ENCODE assay signal across 8 cellular contexts in the genomic region with DNA sequence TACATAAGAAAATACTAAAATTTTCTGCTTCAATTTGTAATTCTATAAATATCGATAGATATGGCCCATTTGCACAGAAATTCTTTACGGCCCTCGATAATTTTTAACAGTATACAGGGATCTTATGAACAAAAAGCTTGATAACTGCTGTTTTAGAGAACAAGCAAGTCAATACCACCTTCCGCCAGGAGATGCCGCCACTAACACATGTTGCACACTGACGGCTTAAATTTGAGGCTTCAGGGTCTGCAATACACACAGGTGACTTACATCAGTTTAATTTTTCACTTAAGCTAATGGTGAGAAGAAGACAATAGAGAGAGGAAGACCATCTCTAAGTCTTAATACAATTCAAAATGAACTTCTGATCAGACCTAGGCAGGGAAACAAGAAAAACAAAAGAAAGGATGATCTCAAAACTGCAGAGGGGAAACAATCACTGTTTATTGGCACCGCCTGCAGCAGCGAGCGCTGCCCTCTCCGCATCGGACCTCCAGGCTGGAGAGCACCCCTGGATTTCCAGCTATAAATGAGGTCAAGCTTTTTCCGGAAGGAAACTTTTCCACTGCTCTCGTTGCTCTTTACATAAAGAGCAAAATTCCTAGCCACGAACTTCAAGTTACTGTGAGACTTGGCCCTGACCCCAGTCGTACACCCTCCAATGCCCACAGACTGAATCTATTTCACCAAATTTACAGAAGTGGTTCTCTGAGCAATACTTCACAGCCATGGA. TPM values are rescaled to one million over a fixed set of nuclear protein-coding genes. Genes with fewer than 3 reads are reported as not detected.
DNase-seq lines count a peak whose midpoint lies in the region; ATAC-seq, FAIRE-seq and TF ChIP-seq lines count a peak whose summit lies in the region.

No MANE protein-coding gene starts in this region.

- peaks cover 6% of the 10 kb centered on the region for H3K36me3 Mint-ChIP-seq in glutamatergic neuron (ENCODE audit: unreplicated experiment)

- no peaks in the 10 kb centered on the region for H3K27me3 Mint-ChIP-seq in glutamatergic neuron (ENCODE audit: unreplicated experiment)

- DNase-seq in COLO668 (lab: John Stamatoyannopoulos, UW; ENCODE audit: unreplicated experiment) (peak; percentile 77), LHCN-M2 (ENCODE audit: low read depth) (peak; percentile 19), RCC 7860 (ENCODE audit: low spot score) (peak; percentile 6), glutamatergic neuron (peak; percentile 88), renal cortical epithelial cell (ENCODE audit: low read depth) (peak; percentile 45)
- DNase-seq in activated naive CD4-positive, alpha-beta T cell treated with Interleukin-2 at 50 U/mL for 16 hours: peak; percentile 57

- H3K4me1 Mint-ChIP-seq in glutamatergic neuron (ENCODE audit: low read depth, unreplicated experiment): peaks cover 2% of the 10 kb centered on the region

- no peak overlapping the region for H3K27ac Mint-ChIP-seq in glutamatergic neuron (ENCODE audit: unreplicated experiment)

- peak; percentile 64 for ATAC-seq in GM19467 (IDR thresholded peaks at IDR 0.05; ENCODE audit: unreplicated experiment)
- no peak for ATAC-seq in GM21825 (IDR thresholded peaks at IDR 0.05; ENCODE audit: unreplicated experiment)

- peak; percentile 88 for TF ChIP-seq CTCF in glutamatergic neuron (IDR thresholded peaks at IDR 0.05; ENCODE audit: partially characterized antibody, unreplicated experiment)

- FAIRE-seq in RCC 7860 (lab: Jason Lieb, UNC): peak; percentile 45

- H3K4me3 Mint-ChIP-seq in glutamatergic neuron (ENCODE audit: unreplicated experiment): no peak overlapping the region

- no peaks in the 10 kb centered on the region for H3K9me3 Mint-ChIP-seq in glutamatergic neuron (ENCODE audit: unreplicated experiment)

RNA-seq across cellular contexts. Expression of a gene that starts 53.9 kb away (rescaled TPM):
- total RNA-seq in LHCN-M2 (2014; rRNA removed) (not detected in 2 replicates), glutamatergic neuron (ENCODE audit: unreplicated experiment) (not detected), renal cortical epithelial cell (not detected in 2 replicates)
- not detected for polyA plus RNA-seq in LHCN-M2 (2012)

Comparison
In these comparisons a context has a peak if more than half of its experiments do, and no peak if none do; other contexts are left out.
1. DNase-seq: peak in every context shown above with its lines; median percentile 88 in glutamatergic neuron; 77 in COLO668; 57 in activated naive CD4-positive, alpha-beta T cell treated with Interleukin-2 at 50 U/mL for 16 hours; 45 in renal cortical epithelial cell; 19 in LHCN-M2; 6 in RCC 7860.